In genomic region chr22:46801826-46802607, GRCh38 we compare ENCODE assay signal across 17 cellular contexts. TPM values are rescaled to one million over a fixed set of nuclear protein-coding genes. Genes with fewer than 3 reads are reported as not detected.
DNase-seq lines count a peak whose midpoint lies in the region; FAIRE-seq and TF ChIP-seq lines count a peak whose summit lies in the region.
"Had no signal": no experiment of that assay in that cellular context is flagged by ENCODE, and none has a peak within 500 bp of the region (broad histone marks: within the 10 kb centered on the region; RNA-seq: fewer than 3 reads in every experiment).

No MANE protein-coding gene starts in this region.

- no peak for FAIRE-seq in frontal cortex (lab: Jason Lieb, UNC)
- FAIRE-seq: pancreas, TTC549 had no signal

- no peak overlapping the region for H3K4me3 Mint-ChIP-seq in CD14-positive monocyte
- H3K4me3 Mint-ChIP-seq in CD4-positive, alpha-beta memory T cell: no peak overlapping the region
- no peak overlapping the region for H3K4me3 Mint-ChIP-seq in dendritic cell treated with granulocyte-macrophage colony-stimulating factor and Interleukin-4, amounts not matched to agents 40 ng/mL and 50 ng/mL, for 4 days
- peak overlapping the region; percentile 28 for H3K4me3 Mint-ChIP-seq in neural progenitor cell

- no peak for DNase-seq in CD14-positive monocyte (ENCODE audit: low spot score)
- no peak for DNase-seq in CD4-positive, alpha-beta memory T cell
- no peak for DNase-seq in neural progenitor cell (ENCODE audit: low spot score)
- no peak for DNase-seq in frontal cortex (ENCODE audit: low spot score in 2 of 2)
- no peak for DNase-seq in NCI-H1694 treated with DMSO at 0.1 percent for 48 hours (lab: John Stamatoyannopoulos, UW)
- no peak for DNase-seq in NCI-H146 (lab: John Stamatoyannopoulos, UW)
- DNase-seq: activated CD4-positive, alpha-beta T cell treated with anti-CD3 and anti-CD28 coated beads for 48 hours; activated naive CD4-positive, alpha-beta T cell; body of pancreas; DMS79; left cardiac atrium; stimulated activated CD4-positive, alpha-beta T cell treated with anti-CD3 and anti-CD28 coated beads, Interleukin-2, amount 100 ng/mL, for 48 hours had no signal

- H3K4me1 Mint-ChIP-seq in CD14-positive monocyte (peaks cover 16% of the 10 kb centered on the region), neural progenitor cell (peaks cover 6% of the 10 kb centered on the region)
- peaks cover 21 to 59% (median 39%) of the 10 kb centered on the region in 4 donors for H3K4me1 Mint-ChIP-seq in CD4-positive, alpha-beta memory T cell
- H3K4me1 Mint-ChIP-seq in dendritic cell treated with granulocyte-macrophage colony-stimulating factor and Interleukin-4, amounts not matched to agents 40 ng/mL and 50 ng/mL, for 4 days (ENCODE audit: low read depth): peaks cover 72% of the 10 kb centered on the region

- H2AFZ ChIP-seq in neural progenitor cell (replicated peaks): no peak overlapping the region

- POLR2A ChIA-PET in CD4-positive, alpha-beta memory T cell (lab: Charles Lee; ENCODE audit: partially characterized antibody): interaction anchor here (0.8 to 3.4 kb wide), 6 partner anchors 10 to 239 kb away, joined by 3 to 21 read pairs (median 11); partner anchors contain the start of genes CERK and TBC1D22A

- no peak overlapping the region for H3K27ac ChIP-seq in CD4-positive, alpha-beta memory T cell (ENCODE audit: low read depth, low read length)
- H3K27ac ChIP-seq in neural progenitor cell: no peak overlapping the region
- H3K27ac ChIP-seq: body of pancreas, gastroesophageal sphincter, pancreas, Peyer's patch had no signal

- intact Hi-C loops in CD14-positive monocyte (cut with micrococcal nuclease): loop anchor here (5.0 kb wide), 1 partner anchor 65 kb away; the partner anchor contains the start of gene CERK (in 2 of the 2)
- intact Hi-C loops in CD4-positive, alpha-beta memory T cell (cut with micrococcal nuclease): no loop called here
- intact Hi-C loops in dendritic cell treated with granulocyte-macrophage colony-stimulating factor and Interleukin-4, amounts not matched to agents 40 ng/mL and 50 ng/mL, for 4 days (cut with micrococcal nuclease): loop anchor here (2.0 kb wide), 1 partner anchor 43 kb away; no protein-coding TSS in a partner anchor

- H3K9ac ChIP-seq in neural progenitor cell: no peak overlapping the region

- no peaks in the 10 kb centered on the region for H3K27me3 ChIP-seq in CD4-positive, alpha-beta memory T cell (ENCODE audit: insufficient read depth, low read length)
- H3K27me3 ChIP-seq in neural progenitor cell: no peaks in the 10 kb centered on the region
- H3K27me3 ChIP-seq: body of pancreas, gastroesophageal sphincter, pancreas, Peyer's patch had no signal

- H3K4me3 ChIP-seq in CD4-positive, alpha-beta memory T cell (ENCODE audit: low read length in 2 of 2): no peak overlapping the region
- no peak overlapping the region for H3K4me3 ChIP-seq in neural progenitor cell
- H3K4me3 ChIP-seq: body of pancreas, gastroesophageal sphincter, pancreas, Peyer's patch had no signal

- H3K27me3 Mint-ChIP-seq in CD14-positive monocyte (ENCODE audit: low read depth in 3 of 3): peaks cover 0 to 2% (median 1%) of the 10 kb centered on the region in 3 donors
- no peaks in the 10 kb centered on the region for H3K27me3 Mint-ChIP-seq in CD4-positive, alpha-beta memory T cell
- H3K27me3 Mint-ChIP-seq in dendritic cell treated with granulocyte-macrophage colony-stimulating factor and Interleukin-4, amounts not matched to agents 40 ng/mL and 50 ng/mL, for 4 days: no peaks in the 10 kb centered on the region
- peaks cover 2% of the 10 kb centered on the region for H3K27me3 Mint-ChIP-seq in neural progenitor cell (ENCODE audit: insufficient read depth, low read depth)

- H3K9me3 Mint-ChIP-seq in CD14-positive monocyte (peaks cover 0 to 5% (median 0%) of the 10 kb centered on the region in 7 donors), neural progenitor cell (no peaks in the 10 kb centered on the region)
- H3K9me3 Mint-ChIP-seq in CD4-positive, alpha-beta memory T cell: no peaks in the 10 kb centered on the region
- H3K9me3 Mint-ChIP-seq in dendritic cell treated with granulocyte-macrophage colony-stimulating factor and Interleukin-4, amounts not matched to agents 40 ng/mL and 50 ng/mL, for 4 days: no peaks in the 10 kb centered on the region

- no peaks in the 10 kb centered on the region for H3F3A ChIP-seq in neural progenitor cell (ENCODE audit: low read depth)

- TF ChIP-seq CTCF in CD14-positive monocyte (IDR thresholded peaks at IDR 0.05) (no peak), neural progenitor cell (IDR thresholded peaks at IDR 0.05) (no peak)

- H3K36me3 ChIP-seq in CD4-positive, alpha-beta memory T cell (ENCODE audit: insufficient read depth, low read length): peaks cover 43% of the 10 kb centered on the region
- H3K36me3 ChIP-seq in neural progenitor cell: no peaks in the 10 kb centered on the region

- H4K20me1 ChIP-seq in neural progenitor cell (ENCODE audit: low read depth): peaks cover 12% of the 10 kb centered on the region

- peaks cover 18% of the 10 kb centered on the region for H3K4me1 ChIP-seq in CD4-positive, alpha-beta memory T cell (ENCODE audit: insufficient read depth, low read length)
- no peaks in the 10 kb centered on the region for H3K4me1 ChIP-seq in neural progenitor cell
- H3K4me1 ChIP-seq: pancreas had no signal

- CTCF ChIA-PET in CD4-positive, alpha-beta memory T cell (lab: Charles Lee; ENCODE audit: partially characterized antibody): interaction anchor here (1.1 to 11.2 kb wide), 16 partner anchors 9 to 239 kb away, joined by 3 to 233 read pairs (median 10); partner anchors contain the start of gene TBC1D22A

- H3K27ac Mint-ChIP-seq in CD14-positive monocyte (peak overlapping the region in 4 of 7 donors; percentile 27 to 80 (median 53)), neural progenitor cell (peak overlapping the region; percentile 81)
- H3K27ac Mint-ChIP-seq in CD4-positive, alpha-beta memory T cell: peak overlapping the region in 6 of 7 donors; percentile 58 to 86 (median 75)
- H3K27ac Mint-ChIP-seq in dendritic cell treated with granulocyte-macrophage colony-stimulating factor and Interleukin-4, amounts not matched to agents 40 ng/mL and 50 ng/mL, for 4 days: peak overlapping the region; percentile 42

- H3K4me2 ChIP-seq in neural progenitor cell: no peak overlapping the region

- H3K36me3 Mint-ChIP-seq in CD14-positive monocyte (peaks cover 77 to 86% of the 10 kb centered on the region in 2 donors), neural progenitor cell (peaks cover 16% of the 10 kb centered on the region)
- H3K36me3 Mint-ChIP-seq in CD4-positive, alpha-beta memory T cell: peaks cover 38 to 69% of the 10 kb centered on the region in 2 donors
- H3K36me3 Mint-ChIP-seq in dendritic cell treated with granulocyte-macrophage colony-stimulating factor and Interleukin-4, amounts not matched to agents 40 ng/mL and 50 ng/mL, for 4 days (ENCODE audit: low read depth): peaks cover 100% of the 10 kb centered on the region

- peaks cover 5% of the 10 kb centered on the region for H3K79me2 ChIP-seq in neural progenitor cell (ENCODE audit: low read depth)

- H3K9me3 ChIP-seq in CD4-positive, alpha-beta memory T cell (ENCODE audit: control insufficient read depth in 1 of 2, low read length in 2 of 2): no peaks in the 10 kb centered on the region
- H3K9me3 ChIP-seq in neural progenitor cell (ENCODE audit: low read depth): no peaks in the 10 kb centered on the region
- H3K9me3 ChIP-seq: body of pancreas, gastroesophageal sphincter, pancreas, Peyer's patch had no signal

RNA-seq across cellular contexts. Expression of gene TBC1D22A, which starts 39.6 kb away (rescaled TPM):
- polyA plus RNA-seq in CD14-positive monocyte: 10 to 100 TPM; 25.9 to 29.5 TPM
- 10 to 100 TPM; 49.0 to 49.2 TPM for total RNA-seq in CD4-positive, alpha-beta memory T cell
- 10 to 100 TPM; 20.6 to 24.4 TPM for polyA plus RNA-seq in CD4-positive, alpha-beta memory T cell
- total RNA-seq in neural progenitor cell (ENCODE audit: low replicate concordance) (9.8 and 10.6 TPM in 2 replicates), frontal cortex (5.3 TPM)
